24 cellular contexts compared by ENCODE assay signal in genomic region chr11:70371241-70371640, GRCh38. TPM values are rescaled to one million over a fixed set of nuclear protein-coding genes. Genes with fewer than 3 reads are reported as not detected.
A peak's percentile ranks its signal among the peaks of the same experiment; 100 is the strongest.
DNase-seq lines count a peak whose midpoint lies in the region; FAIRE-seq and TF ChIP-seq lines count a peak whose summit lies in the region.
"Had no signal": no experiment of that assay in that cellular context is flagged by ENCODE, and none has a peak within 500 bp of the region (broad histone marks: within the 10 kb centered on the region; RNA-seq: fewer than 3 reads in every experiment).

No MANE protein-coding gene starts in this region.

- H3K18ac ChIP-seq in neuronal stem cell (ENCODE audit: low read length): no peak overlapping the region

- no peak for TF ChIP-seq POLR2A in H54 (IDR thresholded peaks at IDR 0.05; ENCODE audit: low read depth, low read length)

- H2AK5ac ChIP-seq in neuronal stem cell (ENCODE audit: low read depth, low read length): no peak overlapping the region

- FAIRE-seq in H54 (lab: Jason Lieb, UNC): peak; percentile 99

- no peak overlapping the region for H4K91ac ChIP-seq in neuronal stem cell (ENCODE audit: low read depth, low read length, poor library complexity)

- H3K79me1 ChIP-seq in neuronal stem cell (ENCODE audit: low read depth, low read length): no peaks in the 10 kb centered on the region

- peaks cover 4 to 5% of the 10 kb centered on the region in 2 donors for H3K9me3 ChIP-seq in neuronal stem cell (replicated peaks in 1 of 2; ENCODE audit: control insufficient read depth in 2 of 2, insufficient read depth in 1 of 2, low read depth in 1 of 2, low read length in 2 of 2)
- H3K9me3 ChIP-seq: colonic mucosa, right lobe of liver, testis had no signal

- H3K9ac ChIP-seq in neuronal stem cell (ENCODE audit: low read depth, low read length, poor library complexity): no peak overlapping the region

- H3K4me1 ChIP-seq in neuronal stem cell (ENCODE audit: control insufficient read depth in 2 of 2, insufficient read depth in 1 of 2, low read depth in 1 of 2, low read length in 2 of 2): no peaks in the 10 kb centered on the region
- H3K4me1 ChIP-seq: colonic mucosa, right lobe of liver, testis had no signal

- WGBS in neuronal stem cell (ENCODE audit: extremely low coverage in 2 of 2, insufficient read length in 2 of 2, insufficient replicate concordance in 1 of 2), 2 donors: no CpG with 5 or more reads among the region's 5 CpGs

- H3K27me3 ChIP-seq in neuronal stem cell (ENCODE audit: control insufficient read depth in 3 of 3, insufficient read depth in 3 of 3, low read depth in 1 of 3, low read length in 3 of 3): peaks cover 0 to 2% (median 0%) of the 10 kb centered on the region in 3 experiments
- H3K27me3 ChIP-seq: brain microvascular endothelial cell, colonic mucosa, right lobe of liver, testis had no signal

- H4K8ac ChIP-seq in neuronal stem cell (ENCODE audit: low read depth, low read length): no peak overlapping the region

- H2BK12ac ChIP-seq in neuronal stem cell (ENCODE audit: low read length): no peak overlapping the region

- peak overlapping the region in 1 of 2 donors; percentile 67 for H3K4me3 ChIP-seq in neuronal stem cell (ENCODE audit: low read length in 2 of 2)
- H3K4me3 ChIP-seq: colonic mucosa, GM23338, right lobe of liver, testis had no signal

- no peak overlapping the region for H3K14ac ChIP-seq in neuronal stem cell (ENCODE audit: low read length)

- peaks cover 22 to 71% of the 10 kb centered on the region in 2 donors for H3K36me3 ChIP-seq in neuronal stem cell (replicated peaks in 1 of 2; ENCODE audit: control insufficient read depth in 2 of 2, insufficient read depth in 2 of 2, low read length in 2 of 2)
- H3K36me3 ChIP-seq: colonic mucosa had no signal

- no peak overlapping the region for H3K4ac ChIP-seq in neuronal stem cell (ENCODE audit: low read length)

- H2BK5ac ChIP-seq in neuronal stem cell (ENCODE audit: low read length): no peak overlapping the region

- DNase-seq in AG20443 (ENCODE audit: low spot score) (peak; percentile 26), H54 (ENCODE audit: insufficient read length, low spot score) (no peak), glomerular visceral epithelial cell (ENCODE audit: extremely low spot score) (peak; percentile 3), neuronal stem cell (ENCODE audit: low spot score) (peak; percentile 4), NCI-H2227 (lab: John Stamatoyannopoulos, UW; ENCODE audit: unreplicated experiment) (no peak), pons (ENCODE audit: low spot score) (no peak), NCI-H226 (no peak), T-helper 2 cell (no peak)
- DNase-seq: activated CD4-positive, alpha-beta T cell treated with anti-CD3 and anti-CD28 coated beads, Interleukin-2, amount 10 ng/mL, durations not matched to agents 7 days and 5 days; activated naive CD4-positive, alpha-beta T cell; activated T-cell treated with anti-CD3 and anti-CD28 coated beads, Interleukin-2, amount 50 U/mL, for 48 hours; brain microvascular endothelial cell; colonic mucosa; endodermal cell; naive thymus-derived CD4-positive, alpha-beta T cell; NCI-H1105 treated with DMSO at 0.1 percent for 48 hours; NCI-H2029; NCI-H82; right lobe of liver; stimulated activated CD4-positive, alpha-beta T cell treated with anti-CD3 and anti-CD28 coated beads, Interleukin-4, amount 100 ng/mL, for 4 hours; stimulated activated naive CD4-positive, alpha-beta T cell; testis had no signal

- no peak overlapping the region for H2BK15ac ChIP-seq in neuronal stem cell (ENCODE audit: low read length)

- no peak overlapping the region for H3K23ac ChIP-seq in neuronal stem cell (ENCODE audit: low read depth, low read length, poor library complexity)

- H2BK120ac ChIP-seq in neuronal stem cell (ENCODE audit: low read depth, low read length): no peak overlapping the region

- no peak overlapping the region for H3K4me2 ChIP-seq in neuronal stem cell (ENCODE audit: insufficient read depth, low read length, poor library complexity, severe bottlenecking)
- H3K4me2 ChIP-seq: GM23338 had no signal

- no peak overlapping the region for H3K27ac ChIP-seq in neuronal stem cell (replicated peaks; ENCODE audit: low read length)
- H3K27ac ChIP-seq: brain microvascular endothelial cell, colonic mucosa, right lobe of liver, testis, VCaP had no signal

- no peak overlapping the region for H2AFZ ChIP-seq in neuronal stem cell (ENCODE audit: low read length)
- H2AFZ ChIP-seq: GM23338 had no signal

RNA-seq across cellular contexts. Expression of gene CTTN, which starts 27.1 kb away (rescaled TPM):
- polyA plus RNA-seq in neuronal stem cell (2013, experiment 1 of 2): 79.2 TPM
- polyA plus RNA-seq in neuronal stem cell (2013, experiment 2 of 2): 79.5 TPM

Comparison
In these comparisons a context has a peak if more than half of its experiments do, and no peak if none do; other contexts are left out.
1. DNase-seq: peak in AG20443 (single experiment), glomerular visceral epithelial cell (single experiment) and neuronal stem cell (single experiment); none in H54 (single experiment), NCI-H2227 (single experiment), pons (single experiment), NCI-H226 (single experiment) and T-helper 2 cell (0 of 5).